ENCODE assay signal across 9 cellular contexts in the genomic region with DNA sequence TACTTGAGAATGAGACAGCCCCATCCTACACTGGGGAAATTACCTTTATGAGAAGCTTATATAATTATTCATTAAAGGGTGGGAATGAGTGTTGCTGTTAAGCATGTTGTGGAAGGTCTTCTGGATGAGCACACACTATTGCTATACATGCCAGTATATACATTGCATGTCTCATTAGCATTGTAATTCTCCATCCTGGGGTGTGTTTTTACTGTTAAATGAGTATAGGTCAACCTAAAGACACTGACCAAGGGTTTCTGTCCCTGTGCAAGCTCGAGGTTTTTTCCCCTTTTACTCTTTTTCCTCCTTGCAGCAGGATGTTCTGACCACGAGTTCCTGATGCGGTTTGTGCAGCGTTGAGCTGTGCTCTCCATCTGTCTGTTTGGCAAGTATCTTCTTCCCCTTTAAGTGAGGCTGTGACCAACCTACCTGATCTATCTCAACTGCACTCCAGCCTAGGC. TPM values are rescaled to one million over a fixed set of nuclear protein-coding genes. Genes with fewer than 3 reads are reported as not detected.
A peak's percentile ranks its signal among the peaks of the same experiment; 100 is the strongest.
DNase-seq lines count a peak whose midpoint lies in the region; ATAC-seq and TF ChIP-seq lines count a peak whose summit lies in the region.
"Had no signal": no experiment of that assay in that cellular context is flagged by ENCODE, and none has a peak within 500 bp of the region (broad histone marks: within the 10 kb centered on the region; RNA-seq: fewer than 3 reads in every experiment).

No MANE protein-coding gene starts in this region.

- no peak overlapping the region for H3T11ph ChIP-seq in H9 (ENCODE audit: low read length)

- H3K4me1 ChIP-seq in H9 (ENCODE audit: insufficient read depth, low read length) = no peaks in the 10 kb centered on the region

- peaks cover 0 to 1% (median 0%) of the 10 kb centered on the region in 3 donors for H3K27me3 Mint-ChIP-seq in CD14-positive monocyte (ENCODE audit: low read depth in 3 of 3)
- H3K27me3 Mint-ChIP-seq in activated T-helper 1 cell treated with anti-CD3 and anti-CD28 coated beads, Interleukin-12 subunit alpha, Interleukin-12 subunit beta, Interleukin-2, Interleukin-4 antibody, amounts not matched to agents 30 ng/mL and 10 ng/mL and 1 ng/mL, durations not matched to agents 14 hours and 24 hours and 36 hours (ENCODE audit: insufficient read depth) = no peaks in the 10 kb centered on the region
- H3K27me3 Mint-ChIP-seq in H9 (ENCODE audit: low read depth) = no peaks in the 10 kb centered on the region

- intact Hi-C loops in CD14-positive monocyte (cut with micrococcal nuclease) = no loop called here
- intact Hi-C loops in activated T-helper 1 cell treated with anti-CD3 and anti-CD28 coated beads, Interleukin-12 subunit alpha, Interleukin-12 subunit beta, Interleukin-2, Interleukin-4 antibody, amounts not matched to agents 30 ng/mL and 10 ng/mL and 1 ng/mL, durations not matched to agents 14 hours and 24 hours and 36 hours (cut with micrococcal nuclease) = loop anchor here (1.0 kb wide), 1 partner anchor 30 kb away; no protein-coding TSS in a partner anchor

- H3K9ac ChIP-seq in H9 (ENCODE audit: extremely low read depth, insufficient read length, low read length) = no peak overlapping the region

- H4K5ac ChIP-seq in H9 (ENCODE audit: insufficient read length, low read depth, low read length) = no peak overlapping the region

- no peak overlapping the region for H4K8ac ChIP-seq in H9 (replicated peaks; ENCODE audit: insufficient read length, low read depth, low read length)

- no peak overlapping the region for H3K4ac ChIP-seq in H9 (ENCODE audit: low read depth, low read length)

- no peaks in the 10 kb centered on the region for H4K20me1 ChIP-seq in H9 (ENCODE audit: control insufficient read depth, insufficient read depth, insufficient read length)

- TF ChIP-seq CTCF in CD14-positive monocyte (IDR thresholded peaks at IDR 0.05) (no peak), H9 (conservative IDR thresholded peaks at IDR 0.05) (no peak)

- no peak overlapping the region for H2AFZ ChIP-seq in H9 (ENCODE audit: low read length)

- H3K23me2 ChIP-seq in H9 (ENCODE audit: insufficient read length, low read depth, low read length, poor library complexity, severe bottlenecking) = no peaks in the 10 kb centered on the region

- no peak overlapping the region for H3K4me2 ChIP-seq in H9 (ENCODE audit: insufficient read depth, insufficient read length, low read length)

- H3K4me3 Mint-ChIP-seq in CD14-positive monocyte (peak overlapping the region; percentile 51 to 56), H9 (no peak overlapping the region; a peak in 1 of 5 replicates)
- H3K4me3 Mint-ChIP-seq in activated T-helper 1 cell treated with anti-CD3 and anti-CD28 coated beads, Interleukin-12 subunit alpha, Interleukin-12 subunit beta, Interleukin-2, Interleukin-4 antibody, amounts not matched to agents 30 ng/mL and 10 ng/mL and 1 ng/mL, durations not matched to agents 14 hours and 24 hours and 36 hours = peak overlapping the region; percentile 59

- H3K56ac ChIP-seq in H9 (ENCODE audit: insufficient read length, low read depth, low read length) = no peak overlapping the region

- no peak overlapping the region for H2AK5ac ChIP-seq in H9 (ENCODE audit: insufficient read length, low read length)

- no peak overlapping the region for H3K27ac ChIP-seq in H9 (ENCODE audit: insufficient read length, low read depth, low read length)

- no peak overlapping the region for H2BK12ac ChIP-seq in H9 (ENCODE audit: insufficient read length, low read depth, low read length)

- H3K4me1 Mint-ChIP-seq in CD14-positive monocyte (peaks cover 60% of the 10 kb centered on the region), H9 (no peaks in the 10 kb centered on the region)
- peaks cover 21% of the 10 kb centered on the region for H3K4me1 Mint-ChIP-seq in activated T-helper 1 cell treated with anti-CD3 and anti-CD28 coated beads, Interleukin-12 subunit alpha, Interleukin-12 subunit beta, Interleukin-2, Interleukin-4 antibody, amounts not matched to agents 30 ng/mL and 10 ng/mL and 1 ng/mL, durations not matched to agents 14 hours and 24 hours and 36 hours (ENCODE audit: low read depth)

- H3K36me3 Mint-ChIP-seq in CD14-positive monocyte = peaks cover 4 to 7% of the 10 kb centered on the region in 2 donors
- peaks cover 12% of the 10 kb centered on the region for H3K36me3 Mint-ChIP-seq in activated T-helper 1 cell treated with anti-CD3 and anti-CD28 coated beads, Interleukin-12 subunit alpha, Interleukin-12 subunit beta, Interleukin-2, Interleukin-4 antibody, amounts not matched to agents 30 ng/mL and 10 ng/mL and 1 ng/mL, durations not matched to agents 14 hours and 24 hours and 36 hours (ENCODE audit: low read depth)
- H3K36me3 Mint-ChIP-seq in H9 (ENCODE audit: insufficient read depth in 1 of 3, low read depth in 3 of 3) = peaks cover 5 to 16% (median 7%) of the 10 kb centered on the region in 3 experiments; a peak in 6 of 7 replicates

- ATAC-seq in GM19035 (IDR thresholded peaks at IDR 0.05; ENCODE audit: unreplicated experiment) (peak; percentile 73), HG03457 (IDR thresholded peaks at IDR 0.05; ENCODE audit: unreplicated experiment) (peak; percentile 63), HG03520 (IDR thresholded peaks at IDR 0.05; ENCODE audit: unreplicated experiment) (no peak)

- no peaks in the 10 kb centered on the region for H3K79me2 ChIP-seq in H9 (ENCODE audit: insufficient read depth, low read length)

- H2BK15ac ChIP-seq in H9 (ENCODE audit: low read depth, low read length) = no peak overlapping the region

- no peak overlapping the region for H3K18ac ChIP-seq in H9 (ENCODE audit: insufficient read length, low read depth, low read length)

- WGBS in H9 (ENCODE audit: extremely low coverage, insufficient read length, low lambda C conversion rate) = no CpG with 5 or more reads among the region's 4 CpGs

- no peak overlapping the region for H2BK120ac ChIP-seq in H9 (ENCODE audit: low read depth, low read length, poor library complexity, severe bottlenecking)

- no peak overlapping the region for H2BK20ac ChIP-seq in H9 (ENCODE audit: low read depth, low read length, poor library complexity, severe bottlenecking)

- H3K79me1 ChIP-seq in H9 (ENCODE audit: insufficient read depth, low read depth, low read length, poor library complexity, severe bottlenecking) = no peaks in the 10 kb centered on the region

- H3K23ac ChIP-seq in H9 (ENCODE audit: insufficient read length, low read depth, low read length) = no peak overlapping the region

- no peak overlapping the region for H4K91ac ChIP-seq in H9 (ENCODE audit: insufficient read length, low read depth, low read length)

- no peaks in the 10 kb centered on the region for H3K27me3 ChIP-seq in H9 (ENCODE audit: insufficient read depth, low read length)

- H3K9me3 Mint-ChIP-seq in CD14-positive monocyte (no peaks in the 10 kb centered on the region), H9 (no peaks in the 10 kb centered on the region)
- H3K9me3 Mint-ChIP-seq in activated T-helper 1 cell treated with anti-CD3 and anti-CD28 coated beads, Interleukin-12 subunit alpha, Interleukin-12 subunit beta, Interleukin-2, Interleukin-4 antibody, amounts not matched to agents 30 ng/mL and 10 ng/mL and 1 ng/mL, durations not matched to agents 14 hours and 24 hours and 36 hours = no peaks in the 10 kb centered on the region

- no peak overlapping the region for H2BK5ac ChIP-seq in H9 (ENCODE audit: insufficient read length, low read length)

- H3K14ac ChIP-seq in H9 (ENCODE audit: insufficient read depth, low read length) = no peak overlapping the region

- no peaks in the 10 kb centered on the region for H3K9me3 ChIP-seq in H9 (ENCODE audit: control insufficient read depth, low read depth, low read length)

- H3K27ac Mint-ChIP-seq in CD14-positive monocyte = peak overlapping the region; percentile 61 to 94 (median 82)
- peak overlapping the region; percentile 37 for H3K27ac Mint-ChIP-seq in activated T-helper 1 cell treated with anti-CD3 and anti-CD28 coated beads, Interleukin-12 subunit alpha, Interleukin-12 subunit beta, Interleukin-2, Interleukin-4 antibody, amounts not matched to agents 30 ng/mL and 10 ng/mL and 1 ng/mL, durations not matched to agents 14 hours and 24 hours and 36 hours
- no peak overlapping the region for H3K27ac Mint-ChIP-seq in H9

- DNase-seq in CD14-positive monocyte (ENCODE audit: low spot score) (peak; percentile 74), H9 (no peak), iPS-NIHi7 (ENCODE audit: extremely low spot score) (no peak), NCI-H1105 (lab: John Stamatoyannopoulos, UW) (no peak)
- DNase-seq in activated T-helper 1 cell treated with anti-CD3 and anti-CD28 coated beads, Interleukin-12 subunit alpha, Interleukin-12 subunit beta, Interleukin-2, Interleukin-4 antibody, amounts not matched to agents 30 ng/mL and 10 ng/mL and 1 ng/mL, durations not matched to agents 14 hours and 24 hours and 36 hours (ENCODE audit: low spot score) = peak; percentile 17

RNA-seq across cellular contexts. Expression of a gene that starts 7.2 kb away (rescaled TPM):
- 10 to 100 TPM; 28.6 to 31.3 TPM for polyA plus RNA-seq in CD14-positive monocyte
- 59.6 and 65.2 TPM in 2 replicates for total RNA-seq in activated T-helper 1 cell treated with anti-CD3 and anti-CD28 coated beads, Interleukin-12 subunit alpha, Interleukin-12 subunit beta, Interleukin-2, Interleukin-4 antibody, amounts not matched to agents 30 ng/mL and 10 ng/mL and 1 ng/mL, durations not matched to agents 14 hours and 24 hours and 36 hours
- total RNA-seq in H9 (2021) = 86.7 and 93.1 TPM in 2 replicates

RNA-seq across cellular contexts. Expression of a gene that starts 15.9 kb away (rescaled TPM):
- polyA plus RNA-seq in CD14-positive monocyte = 1 to 10 TPM; 5.4 to 7.9 TPM
- total RNA-seq in activated T-helper 1 cell treated with anti-CD3 and anti-CD28 coated beads, Interleukin-12 subunit alpha, Interleukin-12 subunit beta, Interleukin-2, Interleukin-4 antibody, amounts not matched to agents 30 ng/mL and 10 ng/mL and 1 ng/mL, durations not matched to agents 14 hours and 24 hours and 36 hours = 48.4 and 52.1 TPM in 2 replicates
- 53.9 TPM in 2 replicates for total RNA-seq in H9 (2021)

RNA-seq across cellular contexts. Expression of a gene that starts 40.4 kb away (rescaled TPM):
- under 1 TPM in 1 of 2 donors, not detected in 1; 0.01 TPM for polyA plus RNA-seq in CD14-positive monocyte
- total RNA-seq in activated T-helper 1 cell treated with anti-CD3 and anti-CD28 coated beads, Interleukin-12 subunit alpha, Interleukin-12 subunit beta, Interleukin-2, Interleukin-4 antibody, amounts not matched to agents 30 ng/mL and 10 ng/mL and 1 ng/mL, durations not matched to agents 14 hours and 24 hours and 36 hours = 0.02 and 0.54 TPM in 2 replicates
- total RNA-seq in H9 (2021) = 0.59 and 1.3 TPM in 2 replicates

RNA-seq across cellular contexts. Expression of a gene that starts 42.3 kb away (rescaled TPM):
- polyA plus RNA-seq in CD14-positive monocyte = under 1 TPM; 0.67 to 0.79 TPM
- 26.5 and 26.9 TPM in 2 replicates for total RNA-seq in activated T-helper 1 cell treated with anti-CD3 and anti-CD28 coated beads, Interleukin-12 subunit alpha, Interleukin-12 subunit beta, Interleukin-2, Interleukin-4 antibody, amounts not matched to agents 30 ng/mL and 10 ng/mL and 1 ng/mL, durations not matched to agents 14 hours and 24 hours and 36 hours
- total RNA-seq in H9 (2021) = 52.9 and 54.1 TPM in 2 replicates

RNA-seq across cellular contexts. Expression of a gene that starts 47.6 kb away (rescaled TPM):
- polyA plus RNA-seq in CD14-positive monocyte = not detected
- not detected in 2 replicates for total RNA-seq in activated T-helper 1 cell treated with anti-CD3 and anti-CD28 coated beads, Interleukin-12 subunit alpha, Interleukin-12 subunit beta, Interleukin-2, Interleukin-4 antibody, amounts not matched to agents 30 ng/mL and 10 ng/mL and 1 ng/mL, durations not matched to agents 14 hours and 24 hours and 36 hours
- not detected in 2 replicates for total RNA-seq in H9 (2021)
- total RNA-seq: lung had no signal

Comparison
In these comparisons a context has a peak if more than half of its experiments do, and no peak if none do; other contexts are left out.
1. DNase-seq: peak in CD14-positive monocyte (single experiment) and activated T-helper 1 cell treated with anti-CD3 and anti-CD28 coated beads, Interleukin-12 subunit alpha, Interleukin-12 subunit beta, Interleukin-2, Interleukin-4 antibody, amounts not matched to agents 30 ng/mL and 10 ng/mL and 1 ng/mL, durations not matched to agents 14 hours and 24 hours and 36 hours (single experiment); none in H9 (single experiment), iPS-NIHi7 (single experiment) and NCI-H1105 (single experiment).
2. H3K27ac Mint-ChIP-seq: peak in CD14-positive monocyte (7 of 7) and activated T-helper 1 cell treated with anti-CD3 and anti-CD28 coated beads, Interleukin-12 subunit alpha, Interleukin-12 subunit beta, Interleukin-2, Interleukin-4 antibody, amounts not matched to agents 30 ng/mL and 10 ng/mL and 1 ng/mL, durations not matched to agents 14 hours and 24 hours and 36 hours (single experiment); none in H9 (0 of 3).
3. H3K4me3 Mint-ChIP-seq: peak in CD14-positive monocyte (2 of 2) and activated T-helper 1 cell treated with anti-CD3 and anti-CD28 coated beads, Interleukin-12 subunit alpha, Interleukin-12 subunit beta, Interleukin-2, Interleukin-4 antibody, amounts not matched to agents 30 ng/mL and 10 ng/mL and 1 ng/mL, durations not matched to agents 14 hours and 24 hours and 36 hours (single experiment); none in H9 (0 of 2).